7 cellular contexts compared by ENCODE assay signal in genomic region chr22:43867839-43868652, GRCh38. TPM values are rescaled to one million over a fixed set of nuclear protein-coding genes. Genes with fewer than 3 reads are reported as not detected.
A peak's percentile ranks its signal among the peaks of the same experiment; 100 is the strongest.
DNase-seq lines count a peak whose midpoint lies in the region; ATAC-seq and TF ChIP-seq lines count a peak whose summit lies in the region.

No MANE protein-coding gene starts in this region.

- ATAC-seq in lower lobe of right lung, result peak; percentile 62 to 70
- no peak for ATAC-seq in GM19395 (IDR thresholded peaks at IDR 0.05; ENCODE audit: unreplicated experiment)

- H3K4me1 ChIP-seq in lower lobe of right lung, result no peaks in the 10 kb centered on the region

- no peak overlapping the region for H3K4me3 ChIP-seq in lower lobe of right lung

- intact Hi-C loops in lower lobe of right lung (cut with DNase I), result no loop called here

- H3K9me3 ChIP-seq in lower lobe of right lung, result no peaks in the 10 kb centered on the region

- peaks cover 28% of the 10 kb centered on the region for H3K27me3 ChIP-seq in lower lobe of right lung (ENCODE audit: low read depth)

- no peak for TF ChIP-seq CTCF in lower lobe of right lung (IDR thresholded peaks at IDR 0.05)

- H3K27ac ChIP-seq in lower lobe of right lung, result no peak overlapping the region

- DNase-seq in HCEC 1CT, result peak; percentile 34
- DNase-seq in OCI-M1 (lab: John Stamatoyannopoulos, UW), result peak; percentile 68
- peak; percentile 32 to 68 for DNase-seq in dermis microvascular lymphatic vessel endothelial cell (ENCODE audit: low read depth in 2 of 2)
- peak; percentile 69 for DNase-seq in lower lobe of right lung
- DNase-seq in NCI-H1694 treated with DMSO at 0.1 percent for 48 hours (lab: John Stamatoyannopoulos, UW), result no peak
- no peak for DNase-seq in NCI-H748 (lab: John Stamatoyannopoulos, UW; ENCODE audit: unreplicated experiment)

- H3K36me3 ChIP-seq in lower lobe of right lung, result no peaks in the 10 kb centered on the region

RNA-seq across cellular contexts. Expression of gene SULT4A1, which starts 5.7 kb away (rescaled TPM):
- total RNA-seq in dermis microvascular lymphatic vessel endothelial cell, result under 0.01 TPM in 1 of 2 replicates, not detected in the other
- total RNA-seq in lower lobe of right lung, result not detected

RNA-seq across cellular contexts. Expression of gene PNPLA5, which starts 23.8 kb away (rescaled TPM):
- not detected in 2 replicates for total RNA-seq in dermis microvascular lymphatic vessel endothelial cell
- total RNA-seq in lower lobe of right lung, result not detected

RNA-seq across cellular contexts. Expression of gene PNPLA3, which starts 55.6 kb away (rescaled TPM):
- total RNA-seq in dermis microvascular lymphatic vessel endothelial cell, result 0.76 and 0.90 TPM in 2 replicates
- 6.9 TPM for total RNA-seq in lower lobe of right lung

RNA-seq across cellular contexts. Expression of gene EFCAB6, which starts 55.9 kb away (rescaled TPM):
- total RNA-seq in dermis microvascular lymphatic vessel endothelial cell (0.13 and 0.38 TPM in 2 replicates), lower lobe of right lung (5.8 TPM)

Comparison
In these comparisons a context has a peak if more than half of its experiments do, and no peak if none do; other contexts are left out.
1. DNase-seq: peak in HCEC 1CT (single experiment), OCI-M1 (single experiment), dermis microvascular lymphatic vessel endothelial cell (2 of 2) and lower lobe of right lung (single experiment); none in NCI-H1694 treated with DMSO at 0.1 percent for 48 hours (single experiment) and NCI-H748 (single experiment).